Comparison of ENCODE assay signal across 8 cellular contexts in genomic region chr20:54343073-54343472, GRCh38.
"Had no signal": no experiment of that assay in that cellular context is flagged by ENCODE, and none has a peak within 500 bp of the region (broad histone marks: within the 10 kb centered on the region; RNA-seq: fewer than 3 reads in every experiment).

No MANE protein-coding gene starts in this region.

- H3K4me3 ChIP-seq: HAP-1 had no signal

- H3K4me1 Mint-ChIP-seq: IgD-negative memory B cell had no signal

- H3K27ac Mint-ChIP-seq: HFFc6, IgD-negative memory B cell had no signal

- H3K4me1 ChIP-seq: HAP-1 had no signal

- H3K27ac ChIP-seq: HL-60 had no signal

- H3K9me3 ChIP-seq: HAP-1 had no signal

- H3K36me3 ChIP-seq: HAP-1 had no signal

- H3K4me3 Mint-ChIP-seq: HFFc6, IgD-negative memory B cell had no signal

- ATAC-seq: HCT116 had no signal

- H3K36me3 Mint-ChIP-seq: IgD-negative memory B cell had no signal

- DNase-seq: GOT3, H7, HFFc6, KBM-7 had no signal

- H3K9me3 Mint-ChIP-seq: HFFc6 had no signal
